33 cellular contexts compared by ENCODE assay signal in the genomic region with DNA sequence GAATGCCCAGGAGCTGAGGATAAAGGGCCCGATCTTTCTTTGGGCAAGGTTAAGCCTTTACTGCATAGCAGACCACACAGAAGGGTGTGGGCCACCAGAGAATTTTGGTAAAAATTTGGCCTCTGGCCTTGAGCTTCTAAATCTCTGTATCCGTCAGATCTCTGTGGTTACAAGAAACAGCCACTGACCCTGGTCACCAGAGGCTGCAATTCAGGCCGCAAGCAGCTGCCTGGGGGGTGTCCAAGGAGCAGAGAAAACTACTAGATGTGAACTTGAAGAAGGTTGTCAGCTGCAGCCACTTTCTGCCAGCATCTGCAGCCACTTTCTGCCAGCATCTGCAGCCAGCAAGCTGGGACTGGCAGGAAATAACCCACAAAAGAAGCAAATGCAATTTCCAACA. TPM values are rescaled to one million over a fixed set of nuclear protein-coding genes. Genes with fewer than 3 reads are reported as not detected.
DNase-seq lines count a peak whose midpoint lies in the region; ATAC-seq and TF ChIP-seq lines count a peak whose summit lies in the region.
"Had no signal": no experiment of that assay in that cellular context is flagged by ENCODE, and none has a peak within 500 bp of the region (broad histone marks: within the 10 kb centered on the region; RNA-seq: fewer than 3 reads in every experiment).

No MANE protein-coding gene starts in this region.

- H3K36me3 Mint-ChIP-seq in mesothelial cell of epicardium = peaks cover 22% of the 10 kb centered on the region
- H3K36me3 Mint-ChIP-seq: CD4-positive, alpha-beta memory T cell; natural killer cell; stimulated activated effector memory CD8-positive, alpha-beta T cell treated with anti-CD3 and anti-CD28 coated beads, Interleukin-12 subunit alpha, Interleukin-12 subunit beta, amount 100 ng/mL, for 72 hours had no signal

- H3K27ac Mint-ChIP-seq in mesothelial cell of epicardium = no peak overlapping the region
- H3K27ac Mint-ChIP-seq: activated CD4-positive, alpha-beta T cell treated with anti-CD3 and anti-CD28 coated beads, Interleukin-2, amount 10 ng/mL, durations not matched to agents 7 days and 5 days; activated naive CD8-positive, alpha-beta T cell treated with anti-CD3 and anti-CD28 coated beads for 36 hours; activated T-helper 2 cell treated with anti-CD3 and anti-CD28 coated beads, Interferon-gamma antibody, Interleukin-2, Interleukin-4, amounts not matched to agents 10 μg/mL and 5 μg/mL and 100 μg/mL, durations not matched to agents 14 hours and 24 hours and 36 hours; CD4-positive, alpha-beta memory T cell; natural killer cell; stimulated activated effector memory CD8-positive, alpha-beta T cell treated with anti-CD3 and anti-CD28 coated beads, Interleukin-12 subunit alpha, Interleukin-12 subunit beta, amount 100 ng/mL, for 72 hours; T-helper 1 cell treated with Interleukin-12 subunit alpha and Interleukin-12 subunit beta and Interleukin-4 antibody, amounts not matched to agents 30 μg/mL and 1 μg/mL, for 36 hours had no signal

- no peaks in the 10 kb centered on the region for H3K27me3 Mint-ChIP-seq in mesothelial cell of epicardium (ENCODE audit: low read depth)
- H3K27me3 Mint-ChIP-seq: activated CD4-positive, alpha-beta T cell treated with anti-CD3 and anti-CD28 coated beads, Interleukin-2, amount 10 ng/mL, durations not matched to agents 7 days and 5 days; activated naive CD8-positive, alpha-beta T cell treated with anti-CD3 and anti-CD28 coated beads for 36 hours; CD4-positive, alpha-beta memory T cell had no signal

- H3K4me3 ChIP-seq in foreskin fibroblast (ENCODE audit: low read depth in 1 of 2, low read length in 2 of 2) = no peak overlapping the region
- H3K4me3 ChIP-seq: body of pancreas, esophagus muscularis mucosa, uterus had no signal

- DNase-seq in GM03348 (ENCODE audit: low spot score) = peak; percentile 18
- DNase-seq in amniotic epithelial cell (ENCODE audit: low read depth) = peak; percentile 47
- peak; percentile 19 to 31 for DNase-seq in foreskin fibroblast
- DNase-seq in sciatic nerve (ENCODE audit: low spot score) = no peak
- DNase-seq in NCI-H82 (lab: John Stamatoyannopoulos, UW) = no peak
- DNase-seq in mesothelial cell of epicardium (ENCODE audit: low spot score in 2 of 2, unreplicated experiment in 2 of 2) = no peak
- DNase-seq: activated CD4-positive, alpha-beta T cell treated with anti-CD3 and anti-CD28 coated beads, Interleukin-2, amount 10 ng/mL, durations not matched to agents 7 days and 5 days; activated naive CD8-positive, alpha-beta T cell treated with anti-CD3 and anti-CD28 coated beads for 36 hours; CD4-positive, alpha-beta memory T cell; DMS153; effector CD8-positive, alpha-beta T cell; GF-D8; Kasumi-1; left cardiac atrium; mesendoderm; natural killer cell; NCI-H1048; NCI-H1930; NCI-H446; stimulated activated CD4-positive, alpha-beta T cell treated with anti-CD3 and anti-CD28 coated beads, Interleukin-2, amount 100 ng/mL, for 24 hours; uterus had no signal

- H3K9me3 Mint-ChIP-seq in mesothelial cell of epicardium = no peaks in the 10 kb centered on the region
- H3K9me3 Mint-ChIP-seq: activated CD4-positive, alpha-beta T cell treated with anti-CD3 and anti-CD28 coated beads, Interleukin-2, amount 10 ng/mL, durations not matched to agents 7 days and 5 days; activated naive CD8-positive, alpha-beta T cell treated with anti-CD3 and anti-CD28 coated beads for 36 hours; activated T-helper 2 cell treated with anti-CD3 and anti-CD28 coated beads, Interferon-gamma antibody, Interleukin-2, Interleukin-4, amounts not matched to agents 10 μg/mL and 5 μg/mL and 100 μg/mL, durations not matched to agents 14 hours and 24 hours and 36 hours; CD4-positive, alpha-beta memory T cell; natural killer cell; stimulated activated effector memory CD8-positive, alpha-beta T cell treated with anti-CD3 and anti-CD28 coated beads, Interleukin-12 subunit alpha, Interleukin-12 subunit beta, amount 100 ng/mL, for 72 hours; T-helper 1 cell treated with Interleukin-12 subunit alpha and Interleukin-12 subunit beta and Interleukin-4 antibody, amounts not matched to agents 30 μg/mL and 1 μg/mL, for 36 hours had no signal

- no peak overlapping the region for H3K4me3 Mint-ChIP-seq in mesothelial cell of epicardium
- H3K4me3 Mint-ChIP-seq: activated CD4-positive, alpha-beta T cell treated with anti-CD3 and anti-CD28 coated beads, Interleukin-2, amount 10 ng/mL, durations not matched to agents 7 days and 5 days; activated naive CD8-positive, alpha-beta T cell treated with anti-CD3 and anti-CD28 coated beads for 36 hours; CD4-positive, alpha-beta memory T cell; natural killer cell; stimulated activated effector memory CD8-positive, alpha-beta T cell treated with anti-CD3 and anti-CD28 coated beads, Interleukin-12 subunit alpha, Interleukin-12 subunit beta, amount 100 ng/mL, for 72 hours; T-helper 1 cell treated with Interleukin-12 subunit alpha and Interleukin-12 subunit beta and Interleukin-4 antibody, amounts not matched to agents 30 μg/mL and 1 μg/mL, for 36 hours had no signal

- ATAC-seq in sciatic nerve (peak; percentile 78), HG02885 (IDR thresholded peaks at IDR 0.05; ENCODE audit: poor library complexity, unreplicated experiment) (no peak), GM21390 (IDR thresholded peaks at IDR 0.05; ENCODE audit: unreplicated experiment) (no peak)
- ATAC-seq: body of pancreas; left cardiac atrium; natural killer cell; Panc1; stimulated activated effector memory CD8-positive, alpha-beta T cell treated with anti-CD3 and anti-CD28 coated beads, Interleukin-12 subunit alpha, Interleukin-12 subunit beta, amount 100 ng/mL, for 72 hours had no signal

- TF ChIP-seq CTCF in foreskin fibroblast (IDR thresholded peaks at IDR 0.05; ENCODE audit: low read depth, low read length) = no peak
- TF ChIP-seq CTCF in mesothelial cell of epicardium (IDR thresholded peaks at IDR 0.05; ENCODE audit: unreplicated experiment) = no peak

- intact Hi-C loops in sciatic nerve (cut with DNase I) = no loop called here

- H3K4me1 Mint-ChIP-seq in mesothelial cell of epicardium = no peaks in the 10 kb centered on the region
- H3K4me1 Mint-ChIP-seq: activated CD4-positive, alpha-beta T cell treated with anti-CD3 and anti-CD28 coated beads, Interleukin-2, amount 10 ng/mL, durations not matched to agents 7 days and 5 days; activated naive CD8-positive, alpha-beta T cell treated with anti-CD3 and anti-CD28 coated beads for 36 hours; CD4-positive, alpha-beta memory T cell; natural killer cell had no signal

RNA-seq across cellular contexts. Expression of gene CEACAM19, which starts 8.6 kb away (rescaled TPM):
- 23.4 TPM for total RNA-seq in sciatic nerve
- 10.2 to 11.2 TPM (median 11.0 TPM) in 3 replicates for total RNA-seq in mesothelial cell of epicardium

RNA-seq across cellular contexts. Expression of gene PVR, which starts 19.0 kb away (rescaled TPM):
- total RNA-seq in sciatic nerve (49.1 TPM), mesothelial cell of epicardium (26.8 to 29.1 TPM (median 28.5 TPM) in 3 replicates)

RNA-seq across cellular contexts. Expression of gene CEACAM16, which starts 36.3 kb away (rescaled TPM):
- total RNA-seq in sciatic nerve (not detected), mesothelial cell of epicardium (not detected in 3 replicates)
- total RNA-seq: activated CD4-positive, alpha-beta T cell treated with anti-CD3 and anti-CD28 coated beads, Interleukin-2, amount 10 ng/mL, durations not matched to agents 7 days and 5 days; activated naive CD8-positive, alpha-beta T cell treated with anti-CD3 and anti-CD28 coated beads for 36 hours; activated T-helper 2 cell treated with anti-CD3 and anti-CD28 coated beads, Interferon-gamma antibody, Interleukin-2, Interleukin-4, amounts not matched to agents 10 μg/mL and 5 μg/mL and 100 μg/mL, durations not matched to agents 14 hours and 24 hours and 36 hours; CD4-positive, alpha-beta memory T cell; chondrocyte; esophagus muscularis mucosa; left cardiac atrium; natural killer cell; SK-MEL-5; temporal lobe; uterus had no signal

RNA-seq across cellular contexts. Expression of gene IGSF23, which starts 49.3 kb away (rescaled TPM):
- not detected for total RNA-seq in sciatic nerve
- total RNA-seq in mesothelial cell of epicardium = not detected in 3 replicates
- total RNA-seq: activated CD4-positive, alpha-beta T cell treated with anti-CD3 and anti-CD28 coated beads, Interleukin-2, amount 10 ng/mL, durations not matched to agents 7 days and 5 days; activated naive CD8-positive, alpha-beta T cell treated with anti-CD3 and anti-CD28 coated beads for 36 hours; activated T-helper 2 cell treated with anti-CD3 and anti-CD28 coated beads, Interferon-gamma antibody, Interleukin-2, Interleukin-4, amounts not matched to agents 10 μg/mL and 5 μg/mL and 100 μg/mL, durations not matched to agents 14 hours and 24 hours and 36 hours; CD4-positive, alpha-beta memory T cell; chondrocyte; esophagus muscularis mucosa; left cardiac atrium; natural killer cell; SK-MEL-5; skeletal muscle tissue; temporal lobe; uterus had no signal

Comparison
In these comparisons a context has a peak if more than half of its experiments do, and no peak if none do; other contexts are left out.
1. DNase-seq: peak in GM03348 (single experiment), amniotic epithelial cell (single experiment) and foreskin fibroblast (2 of 2); none in sciatic nerve (single experiment), NCI-H82 (single experiment) and mesothelial cell of epicardium (0 of 2).